ENCODE assay signal across 16 cellular contexts in genomic region chr3:32759342-32759741, GRCh38. TPM values are rescaled to one million over a fixed set of nuclear protein-coding genes. Genes with fewer than 3 reads are reported as not detected.
"Had no signal": no experiment of that assay in that cellular context is flagged by ENCODE, and none has a peak within 500 bp of the region (broad histone marks: within the 10 kb centered on the region; RNA-seq: fewer than 3 reads in every experiment).

No MANE protein-coding gene starts in this region.

- H3K4me1 Mint-ChIP-seq: memory B cell had no signal

- H3K27me3 ChIP-seq: gastroesophageal sphincter, pancreas had no signal

- H3K27ac Mint-ChIP-seq: activated CD4-positive, alpha-beta memory T cell treated with anti-CD3 and anti-CD28 coated beads for 36 hours; memory B cell had no signal

- H3K27ac ChIP-seq: coronary artery, gastroesophageal sphincter, left ventricle myocardium inferior, pancreas, skin epidermis had no signal

- H3K4me3 ChIP-seq: coronary artery, gastroesophageal sphincter, left ventricle myocardium inferior, pancreas, skin epidermis had no signal

- DNase-seq: activated CD4-positive, alpha-beta memory T cell treated with anti-CD3 and anti-CD28 coated beads for 36 hours; activated gamma-delta T cell; activated T-cell treated with anti-CD3 and anti-CD28 coated beads, Interleukin-2, amount 50 U/mL, for 48 hours; caudate nucleus; effector CD8-positive, alpha-beta T cell; islet precursor cell; left ventricle myocardium inferior; pancreas; retina; stimulated activated CD4-positive, alpha-beta T cell treated with anti-CD3 and anti-CD28 coated beads, Interleukin-4, amount 100 ng/mL, for 4 hours; T-helper 2 cell had no signal

- H3K9me3 Mint-ChIP-seq: activated CD4-positive, alpha-beta memory T cell treated with anti-CD3 and anti-CD28 coated beads for 36 hours; memory B cell had no signal

- ATAC-seq: activated CD4-positive, CD25-positive, alpha-beta regulatory T cell treated with anti-CD3 and anti-CD28 coated beads, Interleukin-2, amount 50 U/mL, for 24 hours; gastroesophageal sphincter; pancreas had no signal

- H3K27me3 Mint-ChIP-seq: activated CD4-positive, alpha-beta memory T cell treated with anti-CD3 and anti-CD28 coated beads for 36 hours; memory B cell had no signal

- H3K4me1 ChIP-seq: pancreas had no signal

- H3K4me3 Mint-ChIP-seq: activated CD4-positive, alpha-beta memory T cell treated with anti-CD3 and anti-CD28 coated beads for 36 hours; memory B cell had no signal

- H3K9me3 ChIP-seq: gastroesophageal sphincter, left ventricle myocardium inferior, pancreas had no signal

RNA-seq across cellular contexts. Expression of gene TRIM71, which starts 58.5 kb away (rescaled TPM):
- total RNA-seq: gastroesophageal sphincter, left ventricle myocardium inferior had no signal
